In genomic region chr11:134405436-134405835, GRCh38 we compare ENCODE assay signal across 14 cellular contexts. TPM values are rescaled to one million over a fixed set of nuclear protein-coding genes. Genes with fewer than 3 reads are reported as not detected.
DNase-seq lines count a peak whose midpoint lies in the region; ATAC-seq and TF ChIP-seq lines count a peak whose summit lies in the region.
"Had no signal": no experiment of that assay in that cellular context is flagged by ENCODE, and none has a peak within 500 bp of the region (broad histone marks: within the 10 kb centered on the region; RNA-seq: fewer than 3 reads in every experiment).

No MANE protein-coding gene starts in this region.

- TF ChIP-seq CTCF in brain (conservative IDR thresholded peaks at IDR 0.05) (no peak), dorsolateral prefrontal cortex (IDR thresholded peaks at IDR 0.05 in 54 of 56, conservative IDR thresholded peaks at IDR 0.05 in 2 of 56; ENCODE audit: low read depth in 1 of 56, partially characterized antibody in 56 of 56) (no peak)

- H3K9me3 Mint-ChIP-seq in brain = peaks cover 0 to 9% (median 7%) of the 10 kb centered on the region in 5 experiments
- H3K9me3 Mint-ChIP-seq: H9 had no signal

- peak overlapping the region in 3 of 5 experiments; percentile 75 to 81 (median 76) for H3K27ac Mint-ChIP-seq in brain
- H3K27ac Mint-ChIP-seq: GM23338 had no signal

- DNase-seq in dorsolateral prefrontal cortex (no peak), posterior vena cava (ENCODE audit: low spot score) (peak; percentile 59), MV-4-11 (lab: John Stamatoyannopoulos, UW) (no peak)
- DNase-seq: ACHN; BE2C; C1 segment of cervical spinal cord; Caco-2; CD4-positive, CD25-positive, alpha-beta regulatory T cell; GDM1; H9 had no signal

- peaks cover 39% of the 10 kb centered on the region for H3K4me1 Mint-ChIP-seq in brain

- ATAC-seq in HG03442 (IDR thresholded peaks at IDR 0.05; ENCODE audit: unreplicated experiment) = no peak
- ATAC-seq: GM23338 had no signal

- intact Hi-C loops in dorsolateral prefrontal cortex (cut with DNase I) (no loop called here), posterior vena cava (cut with DNase I) (no loop called here)

- H3K27me3 ChIP-seq in dorsolateral prefrontal cortex = peaks cover 0 to 8% (median 0%) of the 10 kb centered on the region in 45 donors

- peak overlapping the region in 2 of 59 donors; percentile 8 to 16 for H3K4me3 ChIP-seq in dorsolateral prefrontal cortex
- H3K4me3 ChIP-seq: GM23338 had no signal

- peak overlapping the region in 1 of 5 experiments; percentile 58 for H3K4me3 Mint-ChIP-seq in brain
- H3K4me3 Mint-ChIP-seq: CD4-positive, CD25-positive, alpha-beta regulatory T cell; GM23338; H9 had no signal

- peaks cover 3% of the 10 kb centered on the region for H3K27me3 Mint-ChIP-seq in brain

- peak overlapping the region; percentile 63 for H3K27ac ChIP-seq in angular gyrus (ENCODE audit: low read depth, low read length)
- peak overlapping the region in 53 of 59 donors; percentile 5 to 82 (median 66) for H3K27ac ChIP-seq in dorsolateral prefrontal cortex

- peaks cover 21% of the 10 kb centered on the region for H3K36me3 Mint-ChIP-seq in brain
- H3K36me3 Mint-ChIP-seq: CD4-positive, CD25-positive, alpha-beta regulatory T cell had no signal

RNA-seq across cellular contexts. Expression of gene B3GAT1, which starts 6.6 kb away (rescaled TPM):
- polyA plus RNA-seq in brain (ENCODE audit: insufficient read depth, low read depth, low replicate concordance) = 110 TPM
- total RNA-seq in dorsolateral prefrontal cortex (100 to 1,000 TPM; 204 to 380 (median 266) TPM), posterior vena cava (under 1 TPM in 1 of 2 donors, not detected in 1; 0.28 TPM)
- polyA plus RNA-seq: CD4-positive, CD25-positive, alpha-beta regulatory T cell had no signal

Comparison
In these comparisons a context has a peak if more than half of its experiments do, and no peak if none do; other contexts are left out.
1. RNA of gene B3GAT1, which starts 6.6 kb away (total RNA-seq): 204 to 380 TPM in dorsolateral prefrontal cortex; 0.28 TPM in posterior vena cava; every median in the first group is over 100 times any median in the second.